8 cellular contexts compared by ENCODE assay signal in genomic region chr9:91419222-91420191, GRCh38. TPM values are rescaled to one million over a fixed set of nuclear protein-coding genes. Genes with fewer than 3 reads are reported as not detected.
DNase-seq lines count a peak whose midpoint lies in the region; ATAC-seq and TF ChIP-seq lines count a peak whose summit lies in the region.

No MANE protein-coding gene starts in this region.

- H3K4me3 ChIP-seq in BJ (ENCODE audit: low read depth, low read length) (no peak overlapping the region), MG63 (no peak overlapping the region), left lung (peak overlapping the region in 1 of 2 donors; percentile 3), upper lobe of left lung (no peak overlapping the region)
- no peak overlapping the region for H3K4me3 ChIP-seq in CD8-positive, alpha-beta memory T cell (ENCODE audit: low read length)

- H3K27ac ChIP-seq in left lung (peak overlapping the region; percentile 91 to 97), upper lobe of left lung (peak overlapping the region; percentile 92 to 96 (median 93))
- no peak overlapping the region for H3K27ac ChIP-seq in CD8-positive, alpha-beta memory T cell (ENCODE audit: low read depth, low read length)

- POLR2A ChIA-PET in BJ (lab: Charles Lee), result no interaction called here
- POLR2A ChIA-PET in CD8-positive, alpha-beta memory T cell (lab: Charles Lee), result no interaction called here
- POLR2A ChIA-PET in HEK293T (lab: Yijun Ruan, JAX), result no interaction called here

- peak in 2 of 4 donors; percentile 7 to 56 for TF ChIP-seq POLR2A in upper lobe of left lung (IDR thresholded peaks at IDR 0.05)

- H3K36me3 Mint-ChIP-seq in CD8-positive, alpha-beta memory T cell, result peaks cover 0 to 6% (median 0%) of the 10 kb centered on the region in 3 donors

- H3K36me3 ChIP-seq in BJ (ENCODE audit: control insufficient read depth, insufficient read depth, low read length) (no peaks in the 10 kb centered on the region), MG63 (no peaks in the 10 kb centered on the region), left lung (no peaks in the 10 kb centered on the region), upper lobe of left lung (no peaks in the 10 kb centered on the region)
- H3K36me3 ChIP-seq in CD8-positive, alpha-beta memory T cell (ENCODE audit: insufficient read depth, low read length), result no peaks in the 10 kb centered on the region

- DNase-seq in BJ (ENCODE audit: low read depth) (peak; percentile 89), MG63 (peak; percentile 59), amniotic epithelial cell (ENCODE audit: low read depth) (peak; percentile 98), left lung (peak in 1 of 2 donors; percentile 77), upper lobe of left lung (peak in 1 of 2 donors; percentile 91), HEK293T (ENCODE audit: extremely low spot score) (no peak), KG1 (lab: John Stamatoyannopoulos, UW) (no peak)
- no peak for DNase-seq in CD8-positive, alpha-beta memory T cell

- CTCF ChIA-PET in BJ (lab: Yijun Ruan, JAX) (interaction anchor here (0.6 to 1.1 kb wide), 5 partner anchors 8 to 504 kb away, joined by 3 to 4 read pairs (median 3); no protein-coding TSS in a partner anchor), HEK293T (lab: Yijun Ruan, JAX) (no interaction called here)
- CTCF ChIA-PET in CD8-positive, alpha-beta memory T cell (lab: Charles Lee), result no interaction called here

- H3K9me3 ChIP-seq in MG63 (no peaks in the 10 kb centered on the region), left lung (no peaks in the 10 kb centered on the region), upper lobe of left lung (no peaks in the 10 kb centered on the region)
- no peaks in the 10 kb centered on the region for H3K9me3 ChIP-seq in CD8-positive, alpha-beta memory T cell (ENCODE audit: low read length)

- H3K4me1 ChIP-seq in left lung (peaks cover 29 to 75% of the 10 kb centered on the region in 2 donors), upper lobe of left lung (peaks cover 25 to 64% (median 53%) of the 10 kb centered on the region in 4 donors)
- H3K4me1 ChIP-seq in CD8-positive, alpha-beta memory T cell (ENCODE audit: insufficient read depth, low read length), result peaks cover 25% of the 10 kb centered on the region

- H3K4me3 Mint-ChIP-seq in CD8-positive, alpha-beta memory T cell, result peak overlapping the region in 1 of 7 donors; percentile 43

- no peaks in the 10 kb centered on the region for H3K9me3 Mint-ChIP-seq in CD8-positive, alpha-beta memory T cell

- peak; percentile 22 for ATAC-seq in left lung
- ATAC-seq in upper lobe of left lung (ENCODE audit: low FRiP score in 2 of 2), result peak; percentile 47 to 62

- H3K27me3 ChIP-seq in BJ (ENCODE audit: control insufficient read depth, insufficient read depth, low read length) (no peaks in the 10 kb centered on the region), MG63 (no peaks in the 10 kb centered on the region), left lung (no peaks in the 10 kb centered on the region), upper lobe of left lung (no peaks in the 10 kb centered on the region)
- H3K27me3 ChIP-seq in CD8-positive, alpha-beta memory T cell (ENCODE audit: insufficient read depth, low read length, poor library complexity, severe bottlenecking), result no peaks in the 10 kb centered on the region

- intact Hi-C loops in left lung (cut with DNase I), result no loop called here

- WGBS in upper lobe of left lung, 2 donors, result 36 to 50% methylated on average over 10 of the region's 10 CpGs

- H3K4me1 Mint-ChIP-seq in CD8-positive, alpha-beta memory T cell, result peaks cover 23 to 31% (median 25%) of the 10 kb centered on the region in 3 donors

- peaks cover 19 to 38% of the 10 kb centered on the region in 2 donors for H3K27me3 Mint-ChIP-seq in CD8-positive, alpha-beta memory T cell

- H3K27ac Mint-ChIP-seq in CD8-positive, alpha-beta memory T cell, result no peak overlapping the region

- no peak for TF ChIP-seq CTCF in BJ (IDR thresholded peaks at IDR 0.05; ENCODE audit: insufficient read depth, low read depth, low read length)
- no peak for TF ChIP-seq CTCF in left lung (IDR thresholded peaks at IDR 0.05)
- TF ChIP-seq CTCF in upper lobe of left lung (IDR thresholded peaks at IDR 0.05), result no peak

- TF ChIP-seq EP300 in upper lobe of left lung (IDR thresholded peaks at IDR 0.05), result peak in 1 of 4 donors; percentile 92

TF ChIP-seq in HEK293T, 16 proteins besides CTCF, POLR2A, EP300 and RAD21:
- TF ChIP-seq L3MBTL2 (conservative IDR thresholded peaks at IDR 0.05), result no peak
- TF ChIP-seq PKNOX1 (IDR thresholded peaks at IDR 0.05), result no peak
- TF ChIP-seq SUZ12 (IDR thresholded peaks at IDR 0.05), result no peak
- TF ChIP-seq FOXA1 (IDR thresholded peaks at IDR 0.05), result no peak
- TF ChIP-seq NFRKB (IDR thresholded peaks at IDR 0.05), result no peak
- no peak for TF ChIP-seq ELF4 (IDR thresholded peaks at IDR 0.05)
- no peak for TF ChIP-seq TARDBP (IDR thresholded peaks at IDR 0.05)
- TF ChIP-seq HDGF (IDR thresholded peaks at IDR 0.05; ENCODE audit: borderline replicate concordance), result no peak
- TF ChIP-seq ZNF384 (IDR thresholded peaks at IDR 0.05), result no peak
- TF ChIP-seq FOXK2 (IDR thresholded peaks at IDR 0.05), result no peak
- TF ChIP-seq SP1 (IDR thresholded peaks at IDR 0.05), result no peak
- TF ChIP-seq FOXM1 (IDR thresholded peaks at IDR 0.05; ENCODE audit: borderline replicate concordance), result no peak
- TF ChIP-seq BHLHE40 (IDR thresholded peaks at IDR 0.05; ENCODE audit: borderline replicate concordance), result no peak
- no peak for TF ChIP-seq ARNT (IDR thresholded peaks at IDR 0.05)
- TF ChIP-seq LEF1 (IDR thresholded peaks at IDR 0.05; ENCODE audit: borderline replicate concordance), result no peak
- TF ChIP-seq CTBP1 (IDR thresholded peaks at IDR 0.05; ENCODE audit: borderline replicate concordance), result no peak

RNA-seq across cellular contexts. Expression of gene NFIL3, which starts 4.1 kb away (rescaled TPM):
- polyA plus RNA-seq in BJ (2011; rRNA removed), result 6.9 and 11.4 TPM in 2 replicates
- 7.6 and 11.7 TPM in 2 replicates for polyA minus RNA-seq in BJ (2011; rRNA and poly(A)+ RNA removed)
- 0.17 and 2.7 TPM in 2 replicates for total RNA-seq in MG63 (2014; rRNA removed; shearing (Covaris generic); ENCODE audit: low replicate concordance)
- 10 to 100 TPM; 27.8 to 46.4 TPM for total RNA-seq in left lung
- 10 to 100 TPM; 14.7 to 41.3 (median 24.4) TPM for total RNA-seq in upper lobe of left lung
- 10 to 100 TPM; 68.6 to 69.3 TPM for total RNA-seq in CD8-positive, alpha-beta memory T cell
- 5.4 TPM for polyA plus RNA-seq in CD8-positive, alpha-beta memory T cell

RNA-seq across cellular contexts. Expression of gene AUH, which starts 57.8 kb away (rescaled TPM):
- 4.1 and 5.9 TPM in 2 replicates for polyA plus RNA-seq in BJ (2011; rRNA removed)
- 1.3 and 4.2 TPM in 2 replicates for polyA minus RNA-seq in BJ (2011; rRNA and poly(A)+ RNA removed)
- total RNA-seq in MG63 (2014; rRNA removed; shearing (Covaris generic); ENCODE audit: low replicate concordance), result 6.7 and 16.4 TPM in 2 replicates
- total RNA-seq in left lung (10 to 100 TPM; 13.6 to 16.8 TPM), upper lobe of left lung (10 to 100 TPM; 13.7 to 38.5 (median 24.4) TPM)
- total RNA-seq in CD8-positive, alpha-beta memory T cell, result 10 to 100 TPM; 33.5 to 35.0 TPM
- 12.8 TPM for polyA plus RNA-seq in CD8-positive, alpha-beta memory T cell

Comparison
In these comparisons a context has a peak if more than half of its experiments do, and no peak if none do; other contexts are left out.
1. DNase-seq: peak in BJ (single experiment), MG63 (single experiment) and amniotic epithelial cell (single experiment); none in CD8-positive, alpha-beta memory T cell (0 of 5), HEK293T (single experiment) and KG1 (single experiment).